In the genomic region with DNA sequence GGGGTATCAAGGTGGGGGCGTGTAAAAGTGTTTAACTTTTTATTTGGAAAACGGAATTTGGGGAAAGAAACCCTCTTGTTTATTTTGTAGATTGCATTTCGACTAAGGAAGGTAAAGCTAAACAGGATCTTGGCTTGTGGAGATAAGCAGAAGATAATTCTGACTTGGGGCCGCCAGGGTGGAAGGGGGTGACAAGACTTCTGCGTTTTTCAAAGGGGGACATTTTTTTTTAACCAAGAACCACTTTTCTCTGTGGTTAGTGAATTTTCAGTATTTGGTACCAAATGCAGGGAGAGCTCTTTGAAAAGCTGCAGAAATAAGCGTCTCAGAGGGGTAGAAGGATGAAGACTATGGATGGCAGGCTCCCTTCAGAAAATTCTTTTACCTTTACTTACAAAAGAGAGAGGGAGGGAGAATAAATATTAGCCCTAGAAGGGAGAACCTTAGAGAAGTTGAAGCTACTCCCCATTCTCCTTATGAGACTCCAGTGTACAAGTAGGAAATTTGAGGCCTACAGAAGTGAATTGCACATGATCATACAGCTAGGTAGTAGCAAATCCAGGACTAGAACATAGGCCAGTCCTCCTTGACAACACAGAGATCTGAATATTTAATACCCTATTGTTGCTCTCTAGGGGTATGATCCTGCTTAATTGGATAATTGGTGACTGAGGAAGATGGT, we compare ENCODE assay signal across 8 cellular contexts. TPM values are rescaled to one million over a fixed set of nuclear protein-coding genes. Genes with fewer than 3 reads are reported as not detected.
DNase-seq lines count a peak whose midpoint lies in the region; ATAC-seq and TF ChIP-seq lines count a peak whose summit lies in the region.

No MANE protein-coding gene starts in this region.

- H3K9me3 Mint-ChIP-seq in activated T-cell treated with anti-CD3 and anti-CD28 coated beads, Interleukin-2, amount 50 U/mL, for 4 hours, result no peaks in the 10 kb centered on the region
- peaks cover 3% of the 10 kb centered on the region for H3K9me3 Mint-ChIP-seq in activated naive CD8-positive, alpha-beta T cell treated with anti-CD3 and anti-CD28 coated beads, Interleukin-2, amount 50 U/mL, for 24 hours
- H3K9me3 Mint-ChIP-seq in type B pancreatic cell, result no peaks in the 10 kb centered on the region

- DNase-seq in activated T-cell treated with anti-CD3 and anti-CD28 coated beads, Interleukin-2, amount 50 U/mL, for 4 hours, result no peak
- no peak for DNase-seq in activated T-cell treated with anti-CD3 and anti-CD28 coated beads for 4 hours
- no peak for DNase-seq in activated naive CD8-positive, alpha-beta T cell treated with anti-CD3 and anti-CD28 coated beads, Interleukin-2, amount 50 U/mL, for 24 hours
- DNase-seq in type B pancreatic cell (ENCODE audit: extremely low spot score, unreplicated experiment), result no peak
- DNase-seq in NOMO-1 treated with dmso at 0.1 percent for 144 hours (lab: John Stamatoyannopoulos, UW; ENCODE audit: unreplicated experiment), result no peak
- no peak for DNase-seq in superior temporal gyrus (ENCODE audit: extremely low spot score)

- peak in 1 of 2 donors; percentile 23 for ATAC-seq in activated T-cell treated with anti-CD3 and anti-CD28 coated beads, Interleukin-2, amount 50 U/mL, for 4 hours
- peak; percentile 6 for ATAC-seq in activated naive CD8-positive, alpha-beta T cell treated with anti-CD3 and anti-CD28 coated beads, Interleukin-2, amount 50 U/mL, for 24 hours
- ATAC-seq in GM19035 (IDR thresholded peaks at IDR 0.05; ENCODE audit: unreplicated experiment), result no peak

- peak overlapping the region; percentile 96 for H3K27ac Mint-ChIP-seq in activated naive CD8-positive, alpha-beta T cell treated with anti-CD3 and anti-CD28 coated beads, Interleukin-2, amount 50 U/mL, for 24 hours
- peak overlapping the region; percentile 93 for H3K27ac Mint-ChIP-seq in type B pancreatic cell

- WGBS in liver, result 18% methylated on average over 6 of the region's 6 CpGs

- TF ChIP-seq CTCF in liver (IDR thresholded peaks at IDR 0.05; ENCODE audit: low read depth, low read length, missing input control) (no peak), type B pancreatic cell (conservative IDR thresholded peaks at IDR 0.05) (no peak)

- H3K9me3 ChIP-seq in liver (ENCODE audit: control insufficient read depth in 4 of 4, low read length in 3 of 4), result no peaks in the 10 kb centered on the region

- H3K4me1 ChIP-seq in liver (ENCODE audit: control insufficient read depth in 4 of 4, insufficient read depth in 4 of 4, low read length in 3 of 4), result peaks cover 0 to 10% (median 8%) of the 10 kb centered on the region in 4 donors

- no peaks in the 10 kb centered on the region for H3K27me3 ChIP-seq in liver (ENCODE audit: control insufficient read depth in 4 of 4, insufficient read depth in 4 of 4, low read length in 3 of 4)

- H3K36me3 Mint-ChIP-seq in activated T-cell treated with anti-CD3 and anti-CD28 coated beads, Interleukin-2, amount 50 U/mL, for 4 hours (ENCODE audit: insufficient read depth), result peaks cover 15% of the 10 kb centered on the region
- H3K36me3 Mint-ChIP-seq in activated naive CD8-positive, alpha-beta T cell treated with anti-CD3 and anti-CD28 coated beads, Interleukin-2, amount 50 U/mL, for 24 hours (ENCODE audit: low read depth), result peaks cover 30% of the 10 kb centered on the region
- peaks cover 3% of the 10 kb centered on the region for H3K36me3 Mint-ChIP-seq in type B pancreatic cell

- peak overlapping the region; percentile 44 to 68 for H3K9ac ChIP-seq in liver (ENCODE audit: low read depth in 1 of 2, low read length in 2 of 2)

- H3K4me1 Mint-ChIP-seq in activated T-cell treated with anti-CD3 and anti-CD28 coated beads, Interleukin-2, amount 50 U/mL, for 4 hours (ENCODE audit: low read depth), result peaks cover 24% of the 10 kb centered on the region
- peaks cover 26% of the 10 kb centered on the region for H3K4me1 Mint-ChIP-seq in activated naive CD8-positive, alpha-beta T cell treated with anti-CD3 and anti-CD28 coated beads, Interleukin-2, amount 50 U/mL, for 24 hours
- H3K4me1 Mint-ChIP-seq in type B pancreatic cell (ENCODE audit: unreplicated experiment), result peaks cover 23% of the 10 kb centered on the region

- H3K27ac ChIP-seq in liver (ENCODE audit: low read depth in 1 of 2, low read length in 2 of 2), result no peak overlapping the region

- H3K4me3 Mint-ChIP-seq in activated T-cell treated with anti-CD3 and anti-CD28 coated beads, Interleukin-2, amount 50 U/mL, for 4 hours, result peak overlapping the region; percentile 93
- H3K4me3 Mint-ChIP-seq in activated naive CD8-positive, alpha-beta T cell treated with anti-CD3 and anti-CD28 coated beads, Interleukin-2, amount 50 U/mL, for 24 hours, result peak overlapping the region; percentile 88
- H3K4me3 Mint-ChIP-seq in type B pancreatic cell, result peak overlapping the region; percentile 95

- H3K4me3 ChIP-seq in liver (ENCODE audit: low read depth in 1 of 3, low read length in 3 of 3), result peak overlapping the region; percentile 68 to 95 (median 94)

- no peak for TF ChIP-seq RAD21 in liver (IDR thresholded peaks at IDR 0.05)

- H3K27me3 Mint-ChIP-seq in activated T-cell treated with anti-CD3 and anti-CD28 coated beads, Interleukin-2, amount 50 U/mL, for 4 hours (ENCODE audit: low read depth), result no peaks in the 10 kb centered on the region
- H3K27me3 Mint-ChIP-seq in activated naive CD8-positive, alpha-beta T cell treated with anti-CD3 and anti-CD28 coated beads, Interleukin-2, amount 50 U/mL, for 24 hours, result peaks cover 3% of the 10 kb centered on the region
- H3K27me3 Mint-ChIP-seq in type B pancreatic cell, result peaks cover 3% of the 10 kb centered on the region

- H3K36me3 ChIP-seq in liver (ENCODE audit: control insufficient read depth in 4 of 4, insufficient read depth in 3 of 4, low read depth in 1 of 4, low read length in 3 of 4), result peaks cover 3 to 11% (median 5%) of the 10 kb centered on the region in 4 donors

TF ChIP-seq in liver, 16 proteins besides CTCF, POLR2A, EP300 and RAD21:
- TF ChIP-seq FOXA1 (IDR thresholded peaks at IDR 0.05) (no peak), HNF4A (conservative IDR thresholded peaks at IDR 0.05) (no peak), SP1 (IDR thresholded peaks at IDR 0.05) (no peak), FOXA2 (IDR thresholded peaks at IDR 0.05) (no peak), TAF1 (conservative IDR thresholded peaks at IDR 0.05) (no peak)
- TF ChIP-seq, protein P1, sequence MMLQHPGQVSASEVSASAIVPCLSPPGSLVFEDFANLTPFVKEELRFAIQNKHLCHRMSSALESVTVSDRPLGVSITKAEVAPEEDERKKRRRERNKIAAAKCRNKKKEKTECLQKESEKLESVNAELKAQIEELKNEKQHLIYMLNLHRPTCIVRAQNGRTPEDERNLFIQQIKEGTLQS (IDR thresholded peaks at IDR 0.05), result no peak
- TF ChIP-seq, protein P2, sequence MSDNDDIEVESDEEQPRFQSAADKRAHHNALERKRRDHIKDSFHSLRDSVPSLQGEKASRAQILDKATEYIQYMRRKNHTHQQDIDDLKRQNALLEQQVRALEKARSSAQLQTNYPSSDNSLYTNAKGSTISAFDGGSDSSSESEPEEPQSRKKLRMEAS (IDR thresholded peaks at IDR 0.05), result no peak

RNA-seq across cellular contexts. Expression of a gene that starts 0.8 kb away (rescaled TPM):
- total RNA-seq in activated T-cell treated with anti-CD3 and anti-CD28 coated beads, Interleukin-2, amount 50 U/mL, for 4 hours, result 100 to 1,000 TPM; 247 to 250 (median 249) TPM
- 10 to 100 TPM in 1 of 2 donors, 1 to 10 TPM in 1; 9.1 to 19.1 TPM for total RNA-seq in liver
- polyA plus RNA-seq in liver, result 100 to 1,000 TPM in 1 of 2 donors, 10 to 100 TPM in 1; 54.1 to 142 TPM
- total RNA-seq in type B pancreatic cell (ENCODE audit: low replicate concordance), result 88.5 and 96.6 TPM in 2 replicates

RNA-seq across cellular contexts. Expression of a gene that starts 5.9 kb away (rescaled TPM):
- total RNA-seq in activated T-cell treated with anti-CD3 and anti-CD28 coated beads, Interleukin-2, amount 50 U/mL, for 4 hours, result 1 to 10 TPM in 2 of 3 donors, under 1 TPM in 1; 0.76 to 1.6 (median 1.2) TPM
- total RNA-seq in liver, result 1 to 10 TPM; 7.6 to 8.4 TPM
- 10 to 100 TPM in 1 of 2 donors, under 1 TPM in 1; 0.86 to 10.6 TPM for polyA plus RNA-seq in liver
- 115 and 137 TPM in 2 replicates for total RNA-seq in type B pancreatic cell (ENCODE audit: low replicate concordance)

RNA-seq across cellular contexts. Expression of a gene that starts 15.2 kb away (rescaled TPM):
- under 1 TPM; 0.16 to 0.51 (median 0.19) TPM for total RNA-seq in activated T-cell treated with anti-CD3 and anti-CD28 coated beads, Interleukin-2, amount 50 U/mL, for 4 hours
- total RNA-seq in liver, result 10 to 100 TPM in 1 of 2 donors, 1 to 10 TPM in 1; 9.2 to 14.3 TPM
- polyA plus RNA-seq in liver, result 1 to 10 TPM; 2.8 to 8.3 TPM
- 9.7 and 31.6 TPM in 2 replicates for total RNA-seq in type B pancreatic cell (ENCODE audit: low replicate concordance)

RNA-seq across cellular contexts. Expression of a gene that starts 41.1 kb away (rescaled TPM):
- total RNA-seq in activated T-cell treated with anti-CD3 and anti-CD28 coated beads, Interleukin-2, amount 50 U/mL, for 4 hours, result 10 to 100 TPM; 19.3 to 33.7 (median 26.2) TPM
- 10 to 100 TPM; 30.0 to 32.6 TPM for total RNA-seq in liver
- polyA plus RNA-seq in liver, result 10 to 100 TPM; 19.5 to 61.7 TPM
- total RNA-seq in type B pancreatic cell (ENCODE audit: low replicate concordance), result 52.3 and 91.8 TPM in 2 replicates

RNA-seq across cellular contexts. Expression of a gene that starts 52.6 kb away (rescaled TPM):
- total RNA-seq in activated T-cell treated with anti-CD3 and anti-CD28 coated beads, Interleukin-2, amount 50 U/mL, for 4 hours, result under 1 TPM; 0.13 to 0.27 (median 0.15) TPM
- total RNA-seq in liver, result under 1 TPM; 0.08 to 0.14 TPM
- polyA plus RNA-seq in liver, result under 1 TPM in 1 of 2 donors, not detected in 1; 0.11 TPM
- 1.4 and 2.0 TPM in 2 replicates for total RNA-seq in type B pancreatic cell (ENCODE audit: low replicate concordance)

Comparison
In these comparisons a context has a peak if more than half of its experiments do, and no peak if none do; other contexts are left out.
1. RNA of a gene that starts 5.9 kb away (total RNA-seq): 115 to 137 TPM in type B pancreatic cell; 7.6 to 8.4 TPM in liver and 0.76 to 1.6 TPM in activated T-cell treated with anti-CD3 and anti-CD28 coated beads, Interleukin-2, amount 50 U/mL, for 4 hours; every median in the first group is over 10 times any median in the second.
2. Peak in every context shown above with its lines, with median percentiles within 50 percentile points of each other: H3K4me3 Mint-ChIP-seq.